ENCODE assay signal across 27 cellular contexts in the genomic region with DNA sequence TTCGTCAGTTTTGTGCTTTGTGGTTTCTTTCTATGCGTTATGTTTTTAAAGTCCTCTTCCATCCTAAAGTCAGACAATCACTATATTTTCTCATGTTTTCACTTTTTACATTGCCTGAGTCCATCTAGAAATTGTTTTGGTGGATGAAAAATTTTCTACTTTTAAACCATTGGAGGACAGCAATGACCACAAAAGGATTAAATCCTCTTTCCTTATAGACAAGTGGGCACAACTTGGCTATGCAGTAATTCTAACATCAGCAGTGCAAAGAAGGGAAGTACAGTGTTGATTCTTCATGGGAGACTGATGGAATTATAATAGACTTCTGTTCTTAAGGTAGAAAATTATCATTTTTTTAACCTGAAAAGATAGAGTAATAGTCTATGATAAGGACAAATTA.
"Had no signal": no experiment of that assay in that cellular context is flagged by ENCODE, and none has a peak within 500 bp of the region (broad histone marks: within the 10 kb centered on the region; RNA-seq: fewer than 3 reads in every experiment).

No MANE protein-coding gene starts in this region.

- H3K36me3 Mint-ChIP-seq: immature natural killer cell, naive B cell, WTC11 had no signal

- H3K4me1 Mint-ChIP-seq: activated CD4-positive, alpha-beta T cell treated with anti-CD3 and anti-CD28 coated beads, Interleukin-2, amount 10 ng/mL, durations not matched to agents 7 days and 5 days; activated T-helper 17 cell treated with anti-CD3 and anti-CD28 coated beads, Interleukin-2, amount 50 U/mL, for 72 hours; immature natural killer cell; naive B cell had no signal

- H3K4me3 ChIP-seq: breast epithelium, colonic mucosa, gastrocnemius medialis, left lung, pancreas, psoas muscle, thoracic aorta, vagina had no signal

- H3K36me3 ChIP-seq: breast epithelium, colonic mucosa, gastrocnemius medialis, left lung, pancreas, thoracic aorta, vagina had no signal

- H3K4me1 ChIP-seq: breast epithelium, colonic mucosa, pancreas, psoas muscle, vagina had no signal

- DNase-seq: activated CD4-positive, alpha-beta T cell treated with anti-CD3 and anti-CD28 coated beads for 1 hour; activated CD4-positive, alpha-beta T cell treated with anti-CD3 and anti-CD28 coated beads, Interleukin-2, amount 10 ng/mL, durations not matched to agents 7 days and 5 days; activated CD8-positive, alpha-beta T cell treated with anti-CD3 and anti-CD28 coated beads for 36 hours; activated gamma-delta T cell treated with Interleukin-2 at 50 U/mL for 16 hours; activated naive CD4-positive, alpha-beta T cell treated with anti-CD3 and anti-CD28 coated beads, Interleukin-2, amount 50 U/mL, for 16 hours; activated T-cell treated with anti-CD3 and anti-CD28 coated beads, Interleukin-2, amount 50 U/mL, for 4 hours; colonic mucosa; effector memory CD4-positive, alpha-beta T cell; erythroblast; gastrocnemius medialis; immature natural killer cell; left lung; naive B cell; pancreas; psoas muscle; stimulated activated CD4-positive, alpha-beta T cell treated with anti-CD3 and anti-CD28 coated beads, Interleukin-15, amount 100 ng/mL, for 24 hours; stimulated activated CD4-positive, alpha-beta T cell treated with anti-CD3 and anti-CD28 coated beads, Interleukin-2, amount 100 ng/mL, for 24 hours; stimulated activated naive CD4-positive, alpha-beta T cell; T-helper 2 cell; trophoblast cell had no signal

- H3K9me3 ChIP-seq: breast epithelium, colonic mucosa, gastrocnemius medialis, left lung, pancreas, psoas muscle, thoracic aorta, vagina had no signal

- H3K27me3 ChIP-seq: breast epithelium, colonic mucosa, gastrocnemius medialis, left lung, pancreas, vagina had no signal

- H3K27ac ChIP-seq: breast epithelium, colonic mucosa, left lung, pancreas, psoas muscle, vagina had no signal

- H3K9me3 Mint-ChIP-seq: activated T-helper 17 cell treated with anti-CD3 and anti-CD28 coated beads, Interleukin-2, amount 50 U/mL, for 72 hours had no signal

- H3K4me3 Mint-ChIP-seq: activated CD4-positive, alpha-beta T cell treated with anti-CD3 and anti-CD28 coated beads, Interleukin-2, amount 10 ng/mL, durations not matched to agents 7 days and 5 days; activated CD8-positive, alpha-beta T cell treated with anti-CD3 and anti-CD28 coated beads for 36 hours; activated T-cell treated with anti-CD3 and anti-CD28 coated beads, Interleukin-2, amount 50 U/mL, for 4 hours; activated T-helper 17 cell treated with anti-CD3 and anti-CD28 coated beads, Interleukin-2, amount 50 U/mL, for 72 hours; immature natural killer cell; mesothelial cell of epicardium; naive B cell; WTC11 had no signal

- ATAC-seq: activated CD8-positive, alpha-beta T cell treated with anti-CD3 and anti-CD28 coated beads for 36 hours; activated T-cell treated with anti-CD3 and anti-CD28 coated beads, Interleukin-2, amount 50 U/mL, for 4 hours; activated T-helper 17 cell treated with anti-CD3 and anti-CD28 coated beads, Interleukin-2, amount 50 U/mL, for 72 hours; gastrocnemius medialis; left lung; pancreas; psoas muscle; SK-N-SH treated with all-trans-retinoic acid at 6 μM for 48 hours; WTC11 had no signal

- H3K27ac Mint-ChIP-seq: activated CD4-positive, alpha-beta T cell treated with anti-CD3 and anti-CD28 coated beads, Interleukin-2, amount 10 ng/mL, durations not matched to agents 7 days and 5 days; activated CD8-positive, alpha-beta T cell treated with anti-CD3 and anti-CD28 coated beads for 36 hours; activated T-helper 17 cell treated with anti-CD3 and anti-CD28 coated beads, Interleukin-2, amount 50 U/mL, for 72 hours; immature natural killer cell; naive B cell; WTC11 had no signal
